1 cellular context compared by ENCODE assay signal in the genomic region with DNA sequence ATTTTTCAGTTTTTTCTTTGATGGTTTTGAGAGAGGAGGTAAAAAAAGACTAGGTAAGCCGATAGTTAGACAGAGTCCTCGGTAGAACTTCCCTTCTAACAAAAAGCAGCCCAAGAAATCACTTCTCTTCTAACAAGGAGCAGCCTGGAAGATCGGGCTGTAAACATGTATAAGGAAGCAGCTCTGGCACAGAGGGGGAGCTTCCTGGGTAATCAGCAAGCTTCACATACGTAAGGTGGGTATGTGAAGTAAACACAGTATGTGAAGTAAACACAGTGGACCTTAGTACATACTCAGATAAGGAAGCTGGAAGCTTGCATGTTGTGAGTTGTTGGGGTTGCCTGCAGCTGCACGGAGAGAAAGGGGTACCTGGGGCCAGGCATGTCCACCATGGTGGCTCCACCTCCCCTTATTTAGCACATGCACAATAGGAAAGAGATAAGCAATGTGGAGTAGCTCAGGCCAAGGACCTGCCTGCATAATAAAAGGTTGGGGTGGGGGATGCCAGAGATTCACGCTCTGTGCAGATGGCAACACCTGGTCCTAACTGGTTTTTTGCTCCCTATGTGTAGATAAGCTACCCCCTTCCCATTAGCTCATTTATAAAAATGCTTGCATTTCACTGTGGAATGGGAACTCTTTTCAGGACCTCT. TPM values are rescaled to one million over a fixed set of nuclear protein-coding genes. Genes with fewer than 3 reads are reported as not detected.
"Had no signal": no experiment of that assay in that cellular context is flagged by ENCODE, and none has a peak within 500 bp of the region (broad histone marks: within the 10 kb centered on the region; RNA-seq: fewer than 3 reads in every experiment).

No MANE protein-coding gene starts in this region.

RNA-seq across cellular contexts. Expression of a gene that starts 31.4 kb away (rescaled TPM):
- total RNA-seq: PC-3 had no signal
